ENCODE assay signal across 23 cellular contexts in the genomic region with DNA sequence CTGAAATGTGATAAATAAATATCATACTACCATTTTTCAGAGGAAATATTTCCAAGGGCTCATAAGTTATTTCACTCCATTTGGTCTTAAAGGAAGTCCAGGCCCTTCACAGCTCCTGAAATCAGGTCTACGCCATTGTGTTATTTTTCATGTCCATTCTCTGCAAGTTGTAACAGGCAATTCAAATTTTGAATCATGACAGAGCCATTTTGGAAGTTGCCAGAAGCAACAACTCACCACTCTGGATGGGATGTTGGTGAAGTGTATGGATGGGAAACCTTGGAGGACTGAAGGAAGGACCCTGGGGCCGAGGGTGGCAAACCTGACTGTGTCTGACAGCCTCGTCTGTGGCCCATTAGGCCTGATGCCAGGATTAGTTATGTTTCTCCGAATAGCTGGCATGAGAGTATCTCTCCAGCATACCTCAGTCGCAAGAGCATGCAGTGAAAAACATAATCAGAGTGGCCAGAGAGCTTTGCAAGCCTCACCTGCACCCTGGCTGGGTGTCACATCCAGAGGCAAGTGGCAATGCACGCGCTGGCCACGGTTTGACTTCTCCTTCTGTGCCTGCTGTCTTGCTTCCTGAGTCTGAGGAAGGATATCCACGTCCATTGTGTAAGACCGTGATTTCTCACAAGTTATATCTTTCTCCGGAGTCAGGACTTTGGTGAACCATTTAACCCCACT.
A peak's percentile ranks its signal among the peaks of the same experiment; 100 is the strongest.
DNase-seq lines count a peak whose midpoint lies in the region; ATAC-seq, FAIRE-seq and TF ChIP-seq lines count a peak whose summit lies in the region.
"Had no signal": no experiment of that assay in that cellular context is flagged by ENCODE, and none has a peak within 500 bp of the region (broad histone marks: within the 10 kb centered on the region; RNA-seq: fewer than 3 reads in every experiment).

No MANE protein-coding gene starts in this region.

- peaks cover 4% of the 10 kb centered on the region for H3K27me3 Mint-ChIP-seq in activated T-helper 17 cell treated with anti-CD3 and anti-CD28 coated beads, Interleukin-2, amount 50 U/mL, for 72 hours
- peaks cover 2 to 14% (median 14%) of the 10 kb centered on the region in 3 donors for H3K27me3 Mint-ChIP-seq in CD14-positive monocyte (ENCODE audit: low read depth in 3 of 3)
- H3K27me3 Mint-ChIP-seq: activated naive CD8-positive, alpha-beta T cell treated with anti-CD3 and anti-CD28 coated beads for 36 hours; naive B cell had no signal

- peaks cover 7% of the 10 kb centered on the region for H3K79me2 ChIP-seq in keratinocyte (ENCODE audit: control insufficient read depth, insufficient read depth, low read length)

- peaks cover 32% of the 10 kb centered on the region for H3K4me1 ChIP-seq in keratinocyte (ENCODE audit: control insufficient read depth, extremely low read depth, insufficient read depth, low read length)
- H3K4me1 ChIP-seq in upper lobe of left lung = peaks cover 21 to 43% (median 31%) of the 10 kb centered on the region in 4 donors
- H3K4me1 ChIP-seq: HAP-1 had no signal

- H3K9ac ChIP-seq in keratinocyte (ENCODE audit: control insufficient read depth, extremely low read depth, insufficient read depth, low read length) = no peak overlapping the region

- peaks cover 37% of the 10 kb centered on the region for H3K4me1 Mint-ChIP-seq in activated T-helper 17 cell treated with anti-CD3 and anti-CD28 coated beads, Interleukin-2, amount 50 U/mL, for 72 hours
- peaks cover 20% of the 10 kb centered on the region for H3K4me1 Mint-ChIP-seq in CD14-positive monocyte

- TF ChIP-seq CTCF in keratinocyte (optimal IDR thresholded peaks at IDR 0.05 in 1 of 3, IDR thresholded peaks at IDR 0.05 in 1 of 3, conservative IDR thresholded peaks at IDR 0.05 in 1 of 3; ENCODE audit: extremely low read depth in 1 of 3, insufficient read depth in 2 of 3, low read length in 3 of 3) = no peak
- TF ChIP-seq CTCF in upper lobe of left lung (IDR thresholded peaks at IDR 0.05) = no peak
- no peak for TF ChIP-seq CTCF in CD14-positive monocyte (IDR thresholded peaks at IDR 0.05)

- H3K4me3 ChIP-seq in keratinocyte (ENCODE audit: control insufficient read depth in 2 of 3, extremely low read depth in 1 of 3, insufficient read depth in 2 of 3, low read depth in 1 of 3, low read length in 3 of 3) = no peak overlapping the region
- no peak overlapping the region for H3K4me3 ChIP-seq in upper lobe of left lung
- H3K4me3 ChIP-seq: HAP-1, tibial nerve had no signal

- H3K9me3 Mint-ChIP-seq in activated T-helper 17 cell treated with anti-CD3 and anti-CD28 coated beads, Interleukin-2, amount 50 U/mL, for 72 hours = no peaks in the 10 kb centered on the region
- H3K9me3 Mint-ChIP-seq in CD14-positive monocyte = peaks cover 7 to 21% (median 15%) of the 10 kb centered on the region in 7 donors

- H3K9me3 ChIP-seq in keratinocyte (ENCODE audit: control insufficient read depth, low read depth, low read length) = no peaks in the 10 kb centered on the region
- no peaks in the 10 kb centered on the region for H3K9me3 ChIP-seq in upper lobe of left lung
- H3K9me3 ChIP-seq: HAP-1, tibial nerve had no signal

- no peaks in the 10 kb centered on the region for H3K36me3 Mint-ChIP-seq in activated T-helper 17 cell treated with anti-CD3 and anti-CD28 coated beads, Interleukin-2, amount 50 U/mL, for 72 hours (ENCODE audit: low read depth)
- H3K36me3 Mint-ChIP-seq in CD14-positive monocyte = no peaks in the 10 kb centered on the region
- H3K36me3 Mint-ChIP-seq: memory B cell, naive B cell had no signal

- intact Hi-C loops in CD14-positive monocyte (cut with micrococcal nuclease) = no loop called here

- H3K4me2 ChIP-seq in keratinocyte (ENCODE audit: control insufficient read depth, extremely low read depth, insufficient read depth, low read depth, low read length) = no peak overlapping the region

- no peak for TF ChIP-seq POLR2A in upper lobe of left lung (IDR thresholded peaks at IDR 0.05)

- no peak overlapping the region for H2AFZ ChIP-seq in keratinocyte (ENCODE audit: control insufficient read depth, low read length)

- peak overlapping the region; percentile 43 for H3K4me3 Mint-ChIP-seq in activated T-helper 17 cell treated with anti-CD3 and anti-CD28 coated beads, Interleukin-2, amount 50 U/mL, for 72 hours
- no peak overlapping the region for H3K4me3 Mint-ChIP-seq in CD14-positive monocyte
- H3K4me3 Mint-ChIP-seq: activated naive CD8-positive, alpha-beta T cell treated with anti-CD3 and anti-CD28 coated beads for 36 hours; activated T-cell treated with anti-CD3 and anti-CD28 coated beads, Interleukin-2, amount 50 U/mL, for 72 hours; B cell; memory B cell; naive B cell had no signal

- dilution Hi-C loops in keratinocyte (cut with MboI; ENCODE audit: extremely low pct_ligation_motif_present, low sequenced_read_pairs) = no loop called here

- DNase-seq in SKM-1 treated with dmso at 0.1 percent for 144 hours (lab: John Stamatoyannopoulos, UW; ENCODE audit: unreplicated experiment) = peak; percentile 0
- no peak for DNase-seq in SKM-1 (lab: John Stamatoyannopoulos, UW; ENCODE audit: unreplicated experiment)
- no peak for DNase-seq in keratinocyte (ENCODE audit: low read depth, low spot score)
- DNase-seq in upper lobe of left lung = peak in 1 of 2 donors; percentile 40
- DNase-seq in CD14-positive monocyte (ENCODE audit: low spot score) = no peak
- no peak for DNase-seq in T1000 (lab: John Stamatoyannopoulos, UW)
- DNase-seq in dedifferentiated amniotic fluid mesenchymal stem cell (ENCODE audit: extremely low spot score) = no peak
- DNase-seq: activated naive CD8-positive, alpha-beta T cell treated with anti-CD3 and anti-CD28 coated beads for 36 hours; activated T-cell treated with anti-CD3 and anti-CD28 coated beads, Interleukin-2, amount 50 U/mL, for 72 hours; Calu3; effector memory CD4-positive, alpha-beta T cell; naive B cell; NCI-H2171; NCI-H524 treated with DMSO at 0.1 percent for 48 hours; stimulated activated naive CD4-positive, alpha-beta T cell treated with Interleukin-2 at 50 U/mL for 16 hours; SW 1271 had no signal

- TF ChIP-seq EP300 in upper lobe of left lung (IDR thresholded peaks at IDR 0.05) = no peak

- H3K27ac Mint-ChIP-seq in activated T-helper 17 cell treated with anti-CD3 and anti-CD28 coated beads, Interleukin-2, amount 50 U/mL, for 72 hours = no peak overlapping the region
- no peak overlapping the region for H3K27ac Mint-ChIP-seq in CD14-positive monocyte
- H3K27ac Mint-ChIP-seq: activated T-cell treated with anti-CD3 and anti-CD28 coated beads, Interleukin-2, amount 50 U/mL, for 72 hours; B cell; memory B cell had no signal

- ATAC-seq in activated T-helper 17 cell treated with anti-CD3 and anti-CD28 coated beads, Interleukin-2, amount 50 U/mL, for 72 hours (replicated peaks) = no peak
- no peak for ATAC-seq in upper lobe of left lung (ENCODE audit: low FRiP score in 2 of 2)
- ATAC-seq: activated T-cell treated with anti-CD3 and anti-CD28 coated beads, Interleukin-2, amount 50 U/mL, for 72 hours had no signal

- peak; percentile 91 for FAIRE-seq in keratinocyte (lab: Jason Lieb, UNC)
- FAIRE-seq: TTC549 had no signal

- H3K36me3 ChIP-seq in keratinocyte (ENCODE audit: control insufficient read depth in 2 of 2, extremely low read depth in 1 of 2, insufficient read depth in 2 of 2, low read length in 2 of 2) = peaks cover 3 to 23% of the 10 kb centered on the region in 2 experiments
- H3K36me3 ChIP-seq in upper lobe of left lung = peaks cover 0 to 27% (median 12%) of the 10 kb centered on the region in 4 donors

- no peaks in the 10 kb centered on the region for H3K9me1 ChIP-seq in keratinocyte (ENCODE audit: control insufficient read depth, extremely low read depth, insufficient read depth, low read length)

- H3K27me3 ChIP-seq in keratinocyte (ENCODE audit: control insufficient read depth, extremely low read depth, insufficient read depth, low read length) (no peaks in the 10 kb centered on the region), upper lobe of left lung (no peaks in the 10 kb centered on the region)
- H3K27me3 ChIP-seq: tibial nerve had no signal

- peak overlapping the region; percentile 10 for H3K27ac ChIP-seq in keratinocyte (ENCODE audit: control insufficient read depth, insufficient read depth, low read length)
- H3K27ac ChIP-seq in upper lobe of left lung = peak overlapping the region in 3 of 4 donors; percentile 47 to 82 (median 72)
- H3K27ac ChIP-seq: 22Rv1 had no signal

- WGBS in upper lobe of left lung, 2 donors = 67 to 69% methylated on average over 11 of the region's 11 CpGs

- no peaks in the 10 kb centered on the region for H4K20me1 ChIP-seq in keratinocyte (ENCODE audit: control insufficient read depth, extremely low read depth, insufficient read depth, low read length)
